ENCODE assay signal across 1 cellular context in genomic region chr17:39703913-39704312, GRCh38.
TF ChIP-seq lines count a peak whose summit lies in the region.

No MANE protein-coding gene starts in this region.

TF ChIP-seq in H1, 55 proteins besides CTCF, POLR2A, EP300 and RAD21:
- TF ChIP-seq E2F6 (IDR thresholded peaks at IDR 0.05), result no peak
- TF ChIP-seq SP4 (IDR thresholded peaks at IDR 0.05; ENCODE audit: low read length), result no peak
- TF ChIP-seq JUN (IDR thresholded peaks at IDR 0.05; ENCODE audit: low read depth, low read length), result no peak
- no peak for TF ChIP-seq TBP (IDR thresholded peaks at IDR 0.05; ENCODE audit: low read depth, low read length)
TF ChIP-seq in H1: peak in this region for 0.
